In genomic region chr9:33443504-33444154, GRCh38 we compare ENCODE assay signal across 2 cellular contexts.
TF ChIP-seq lines count a peak whose summit lies in the region.

No MANE protein-coding gene starts in this region.

TF ChIP-seq in GM23338, 12 proteins besides CTCF, POLR2A, EP300 and RAD21:
- TF ChIP-seq NANOG (IDR thresholded peaks at IDR 0.05; ENCODE audit: borderline replicate concordance) (no peak), ZNF331 (CRISPR knock-in tag; IDR thresholded peaks at IDR 0.05; ENCODE audit: low read depth) (no peak), ETS1 (IDR thresholded peaks at IDR 0.05) (no peak), EZH2phosphoT487 (IDR thresholded peaks at IDR 0.05; ENCODE audit: unreplicated experiment) (no peak), ZNF462 (CRISPR knock-in tag; IDR thresholded peaks at IDR 0.05) (no peak), STAT1 (IDR thresholded peaks at IDR 0.05; ENCODE audit: unreplicated experiment) (no peak), POLR2AphosphoS5 (IDR thresholded peaks at IDR 0.05; ENCODE audit: low read depth) (no peak), EZH2 (IDR thresholded peaks at IDR 0.05; ENCODE audit: low read depth, unreplicated experiment) (no peak), JUNB (IDR thresholded peaks at IDR 0.05; ENCODE audit: unreplicated experiment) (no peak), CREB1 (CRISPR knock-in tag; IDR thresholded peaks at IDR 0.05; ENCODE audit: low read depth) (no peak), ZNF114 (CRISPR knock-in tag; IDR thresholded peaks at IDR 0.05) (no peak)
- TF ChIP-seq, protein P1, sequence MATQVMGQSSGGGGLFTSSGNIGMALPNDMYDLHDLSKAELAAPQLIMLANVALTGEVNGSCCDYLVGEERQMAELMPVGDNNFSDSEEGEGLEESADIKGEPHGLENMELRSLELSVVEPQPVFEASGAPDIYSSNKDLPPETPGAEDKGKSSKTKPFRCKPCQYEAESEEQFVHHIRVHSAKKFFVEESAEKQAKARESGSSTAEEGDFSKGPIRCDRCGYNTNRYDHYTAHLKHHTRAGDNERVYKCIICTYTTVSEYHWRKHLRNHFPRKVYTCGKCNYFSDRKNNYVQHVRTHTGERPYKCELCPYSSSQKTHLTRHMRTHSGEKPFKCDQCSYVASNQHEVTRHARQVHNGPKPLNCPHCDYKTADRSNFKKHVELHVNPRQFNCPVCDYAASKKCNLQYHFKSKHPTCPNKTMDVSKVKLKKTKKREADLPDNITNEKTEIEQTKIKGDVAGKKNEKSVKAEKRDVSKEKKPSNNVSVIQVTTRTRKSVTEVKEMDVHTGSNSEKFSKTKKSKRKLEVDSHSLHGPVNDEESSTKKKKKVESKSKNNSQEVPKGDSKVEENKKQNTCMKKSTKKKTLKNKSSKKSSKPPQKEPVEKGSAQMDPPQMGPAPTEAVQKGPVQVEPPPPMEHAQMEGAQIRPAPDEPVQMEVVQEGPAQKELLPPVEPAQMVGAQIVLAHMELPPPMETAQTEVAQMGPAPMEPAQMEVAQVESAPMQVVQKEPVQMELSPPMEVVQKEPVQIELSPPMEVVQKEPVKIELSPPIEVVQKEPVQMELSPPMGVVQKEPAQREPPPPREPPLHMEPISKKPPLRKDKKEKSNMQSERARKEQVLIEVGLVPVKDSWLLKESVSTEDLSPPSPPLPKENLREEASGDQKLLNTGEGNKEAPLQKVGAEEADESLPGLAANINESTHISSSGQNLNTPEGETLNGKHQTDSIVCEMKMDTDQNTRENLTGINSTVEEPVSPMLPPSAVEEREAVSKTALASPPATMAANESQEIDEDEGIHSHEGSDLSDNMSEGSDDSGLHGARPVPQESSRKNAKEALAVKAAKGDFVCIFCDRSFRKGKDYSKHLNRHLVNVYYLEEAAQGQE (IDR thresholded peaks at IDR 0.05; ENCODE audit: unreplicated experiment), result no peak

TF ChIP-seq in K562, 482 proteins besides CTCF, POLR2A, EP300 and RAD21:
- no peak for TF ChIP-seq NEUROD1 (IDR thresholded peaks at IDR 0.05; ENCODE audit: borderline replicate concordance, low read depth, low read length, partially characterized antibody)
- TF ChIP-seq NFIC (IDR thresholded peaks at IDR 0.05), result peak; percentile 43; the same call in 1 of the 2 replicates
- peak; percentile 98 for TF ChIP-seq ZBTB33 (CRISPR knock-in tag; IDR thresholded peaks at IDR 0.05)
